17 cellular contexts compared by ENCODE assay signal in genomic region chr2:98867539-98868309, GRCh38.
DNase-seq lines count a peak whose midpoint lies in the region; ATAC-seq and TF ChIP-seq lines count a peak whose summit lies in the region.
"Had no signal": no experiment of that assay in that cellular context is flagged by ENCODE, and none has a peak within 500 bp of the region (broad histone marks: within the 10 kb centered on the region; RNA-seq: fewer than 3 reads in every experiment).

No MANE protein-coding gene starts in this region.

- peak; percentile 44 for DNase-seq in DMS79 treated with DMSO at 0.1 percent for 48 hours (lab: John Stamatoyannopoulos, UW)
- peak; percentile 25 for DNase-seq in NB4 (ENCODE audit: low read depth)
- no peak for DNase-seq in colonic mucosa
- peak; percentile 46 for DNase-seq in myocyte (ENCODE audit: low read depth)
- no peak for DNase-seq in activated CD4-positive, alpha-beta T cell treated with anti-CD3 and anti-CD28 coated beads for 4 hours
- no peak for DNase-seq in chondrocyte (ENCODE audit: low spot score)
- DNase-seq: activated CD4-positive, alpha-beta T cell treated with anti-CD3 and anti-CD28 coated beads, Interleukin-2, amount 10 ng/mL, durations not matched to agents 7 days and 5 days; activated gamma-delta T cell; immature natural killer cell; NCI-H2171; stimulated activated CD4-positive, alpha-beta T cell treated with anti-CD3 and anti-CD28 coated beads, Interleukin-4, amount 100 ng/mL, for 4 hours; stimulated activated naive CD4-positive, alpha-beta T cell treated with Interleukin-2 at 50 U/mL for 16 hours; T-helper 1 cell had no signal

- H3K4me3 ChIP-seq in NB4 (ENCODE audit: low read depth, low read length) (no peak overlapping the region), colonic mucosa (no peak overlapping the region)
- H3K4me3 ChIP-seq: cardiac muscle cell had no signal

- intact Hi-C loops in colonic mucosa (cut with DNase I): no loop called here

- no peak overlapping the region for H3K4me3 Mint-ChIP-seq in chondrocyte (ENCODE audit: unreplicated experiment)
- H3K4me3 Mint-ChIP-seq: activated CD4-positive, alpha-beta T cell treated with anti-CD3 and anti-CD28 coated beads, Interleukin-2, amount 10 ng/mL, durations not matched to agents 7 days and 5 days; immature natural killer cell had no signal

- H3K27ac Mint-ChIP-seq in chondrocyte (ENCODE audit: unreplicated experiment): no peak overlapping the region
- H3K27ac Mint-ChIP-seq: activated CD4-positive, alpha-beta T cell treated with anti-CD3 and anti-CD28 coated beads, Interleukin-2, amount 10 ng/mL, durations not matched to agents 7 days and 5 days; immature natural killer cell had no signal

- H3K36me3 Mint-ChIP-seq in chondrocyte (ENCODE audit: low read depth): peaks cover 5% of the 10 kb centered on the region

- peak overlapping the region in 1 of 2 donors; percentile 87 for H3K9ac ChIP-seq in colonic mucosa (ENCODE audit: low read depth in 2 of 2, low read length in 2 of 2)

- no peaks in the 10 kb centered on the region for H3K4me1 ChIP-seq in colonic mucosa

- TF ChIP-seq POLR2A in NB4 (IDR thresholded peaks at IDR 0.05; ENCODE audit: extremely low read depth, insufficient read length): no peak

- H3K27me3 Mint-ChIP-seq in chondrocyte (ENCODE audit: low read depth): no peaks in the 10 kb centered on the region

- no peaks in the 10 kb centered on the region for H3K27me3 ChIP-seq in colonic mucosa
- H3K27me3 ChIP-seq: cardiac muscle cell had no signal

- H3K27ac ChIP-seq in colonic mucosa: peak overlapping the region; percentile 90
- H3K27ac ChIP-seq: C4-2B, cardiac muscle cell had no signal

- no peaks in the 10 kb centered on the region for H3K36me3 ChIP-seq in colonic mucosa
- H3K36me3 ChIP-seq: cardiac muscle cell had no signal

- peaks cover 53% of the 10 kb centered on the region for H3K4me1 Mint-ChIP-seq in chondrocyte (ENCODE audit: low read depth)

- peaks cover 13% of the 10 kb centered on the region for H3K9me3 Mint-ChIP-seq in chondrocyte (ENCODE audit: low read depth)

- ATAC-seq in GM21619 (IDR thresholded peaks at IDR 0.05; ENCODE audit: unreplicated experiment): no peak
- ATAC-seq in GM21367 (IDR thresholded peaks at IDR 0.05; ENCODE audit: unreplicated experiment): no peak

- TF ChIP-seq CTCF in NB4 (IDR thresholded peaks at IDR 0.05; ENCODE audit: low read depth, low read length) (no peak), colonic mucosa (IDR thresholded peaks at IDR 0.05) (no peak), chondrocyte (IDR thresholded peaks at IDR 0.05) (no peak)

- no peaks in the 10 kb centered on the region for H3K9me3 ChIP-seq in colonic mucosa

Comparison
In these comparisons a context has a peak if more than half of its experiments do, and no peak if none do; other contexts are left out.
1. DNase-seq: peak in DMS79 treated with DMSO at 0.1 percent for 48 hours (single experiment), NB4 (single experiment) and myocyte (single experiment); none in colonic mucosa (single experiment), activated CD4-positive, alpha-beta T cell treated with anti-CD3 and anti-CD28 coated beads for 4 hours (0 of 2) and chondrocyte (single experiment).